In genomic region chr19:10758978-10759377, GRCh38 we compare ENCODE assay signal across 11 cellular contexts. TPM values are rescaled to one million over a fixed set of nuclear protein-coding genes. Genes with fewer than 3 reads are reported as not detected.
DNase-seq lines count a peak whose midpoint lies in the region; ATAC-seq and TF ChIP-seq lines count a peak whose summit lies in the region.
"Had no signal": no experiment of that assay in that cellular context is flagged by ENCODE, and none has a peak within 500 bp of the region (broad histone marks: within the 10 kb centered on the region; RNA-seq: fewer than 3 reads in every experiment).

No MANE protein-coding gene starts in this region.

- no peak for ATAC-seq in activated CD8-positive, alpha-beta memory T cell treated with anti-CD3 and anti-CD28 coated beads, Interleukin-2, amount 10 ng/mL, durations not matched to agents 7 days and 5 days
- no peak for ATAC-seq in stimulated activated effector memory CD8-positive, alpha-beta T cell treated with anti-CD3 and anti-CD28 coated beads, Interleukin-12 subunit alpha, Interleukin-12 subunit beta, amount 100 ng/mL, for 72 hours

- H3K36me3 ChIP-seq in OCI-LY3 (replicated peaks; ENCODE audit: low read depth, low read length) (peaks cover 11% of the 10 kb centered on the region), duodenal mucosa (ENCODE audit: control insufficient read depth in 1 of 2, insufficient read depth in 2 of 2, low read length in 2 of 2) (peaks cover 13 to 14% of the 10 kb centered on the region in 2 donors)

- no peak overlapping the region for H3K4me3 Mint-ChIP-seq in activated CD8-positive, alpha-beta memory T cell treated with anti-CD3 and anti-CD28 coated beads, Interleukin-2, amount 10 ng/mL, durations not matched to agents 7 days and 5 days
- H3K4me3 Mint-ChIP-seq in stimulated activated effector memory CD8-positive, alpha-beta T cell treated with anti-CD3 and anti-CD28 coated beads, Interleukin-12 subunit alpha, Interleukin-12 subunit beta, amount 100 ng/mL, for 72 hours: peak overlapping the region; percentile 67

- peaks cover 54% of the 10 kb centered on the region for H3K36me3 Mint-ChIP-seq in activated CD8-positive, alpha-beta memory T cell treated with anti-CD3 and anti-CD28 coated beads, Interleukin-2, amount 10 ng/mL, durations not matched to agents 7 days and 5 days
- H3K36me3 Mint-ChIP-seq in stimulated activated effector memory CD8-positive, alpha-beta T cell treated with anti-CD3 and anti-CD28 coated beads, Interleukin-12 subunit alpha, Interleukin-12 subunit beta, amount 100 ng/mL, for 72 hours: peaks cover 58% of the 10 kb centered on the region

- no peaks in the 10 kb centered on the region for H3K9me3 Mint-ChIP-seq in activated CD8-positive, alpha-beta memory T cell treated with anti-CD3 and anti-CD28 coated beads, Interleukin-2, amount 10 ng/mL, durations not matched to agents 7 days and 5 days (ENCODE audit: low read depth)
- H3K9me3 Mint-ChIP-seq in stimulated activated effector memory CD8-positive, alpha-beta T cell treated with anti-CD3 and anti-CD28 coated beads, Interleukin-12 subunit alpha, Interleukin-12 subunit beta, amount 100 ng/mL, for 72 hours: no peaks in the 10 kb centered on the region

- no peaks in the 10 kb centered on the region for H3K27me3 Mint-ChIP-seq in activated CD8-positive, alpha-beta memory T cell treated with anti-CD3 and anti-CD28 coated beads, Interleukin-2, amount 10 ng/mL, durations not matched to agents 7 days and 5 days

- H3K4me3 ChIP-seq in OCI-LY3 (ENCODE audit: low read length) (peak overlapping the region; percentile 72), duodenal mucosa (ENCODE audit: low read depth in 1 of 2, low read length in 2 of 2) (peak overlapping the region in 1 of 2 donors; percentile 18)

- H4K20me1 ChIP-seq in OCI-LY3 (ENCODE audit: insufficient read depth, low read length): peaks cover 15% of the 10 kb centered on the region; the same call in 1 of the 2 replicates

- no peak overlapping the region for H2AFZ ChIP-seq in OCI-LY3 (ENCODE audit: low read depth, low read length)

- peaks cover 8% of the 10 kb centered on the region; the same call in 1 of the 2 replicates for H3K79me2 ChIP-seq in OCI-LY3 (ENCODE audit: low read length)

- no peak for TF ChIP-seq CTCF in OCI-LY3 (IDR thresholded peaks at IDR 0.05; ENCODE audit: low read depth, low read length)

- peaks cover 16% of the 10 kb centered on the region for H3K4me1 ChIP-seq in OCI-LY3 (ENCODE audit: low read length)
- H3K4me1 ChIP-seq in duodenal mucosa (ENCODE audit: control insufficient read depth in 1 of 2, insufficient read depth in 2 of 2, low read length in 2 of 2): peaks cover 47 to 49% of the 10 kb centered on the region in 2 donors

- H3K4me1 Mint-ChIP-seq in activated CD8-positive, alpha-beta memory T cell treated with anti-CD3 and anti-CD28 coated beads, Interleukin-2, amount 10 ng/mL, durations not matched to agents 7 days and 5 days: peaks cover 90% of the 10 kb centered on the region
- H3K4me1 Mint-ChIP-seq in stimulated activated effector memory CD8-positive, alpha-beta T cell treated with anti-CD3 and anti-CD28 coated beads, Interleukin-12 subunit alpha, Interleukin-12 subunit beta, amount 100 ng/mL, for 72 hours: peaks cover 87% of the 10 kb centered on the region

- peak overlapping the region; percentile 83 for H3K27ac Mint-ChIP-seq in activated CD8-positive, alpha-beta memory T cell treated with anti-CD3 and anti-CD28 coated beads, Interleukin-2, amount 10 ng/mL, durations not matched to agents 7 days and 5 days
- H3K27ac Mint-ChIP-seq in stimulated activated effector memory CD8-positive, alpha-beta T cell treated with anti-CD3 and anti-CD28 coated beads, Interleukin-12 subunit alpha, Interleukin-12 subunit beta, amount 100 ng/mL, for 72 hours: peak overlapping the region; percentile 88

- H3K27ac ChIP-seq in OCI-LY3 (ENCODE audit: low read length) (no peak overlapping the region), duodenal mucosa (ENCODE audit: low read depth, low read length) (peak overlapping the region; percentile 58)

- DNase-seq in activated CD8-positive, alpha-beta memory T cell treated with anti-CD3 and anti-CD28 coated beads, Interleukin-2, amount 10 ng/mL, durations not matched to agents 7 days and 5 days: no peak
- DNase-seq in activated CD8-positive, alpha-beta memory T cell treated with anti-CD3 and anti-CD28 coated beads, Interleukin-2, amount 50 U/mL, for 4 hours: no peak
- DNase-seq in stimulated activated effector memory CD8-positive, alpha-beta T cell treated with anti-CD3 and anti-CD28 coated beads, Interleukin-12 subunit alpha, Interleukin-12 subunit beta, amount 100 ng/mL, for 72 hours (ENCODE audit: low spot score in 2 of 2): no peak
- DNase-seq in SKM-1 treated with dmso at 0.1 percent for 144 hours (lab: John Stamatoyannopoulos, UW; ENCODE audit: unreplicated experiment): no peak
- DNase-seq in GF-D8 (lab: John Stamatoyannopoulos, UW): no peak
- DNase-seq in stimulated activated CD4-positive, alpha-beta T cell treated with anti-CD3 and anti-CD28 coated beads, Interleukin-15, amount 100 ng/mL, for 24 hours: no peak
- DNase-seq: foreskin melanocyte, mammary epithelial cell, NCI-H2081 treated with DMSO at 0.1 percent for 48 hours had no signal

- CTCF ChIA-PET in activated CD8-positive, alpha-beta memory T cell treated with anti-CD3 and anti-CD28 coated beads, Interleukin-2, amount 10 ng/mL, durations not matched to agents 7 days and 5 days (lab: Charles Lee): interaction anchor here (0.9 to 6.4 kb wide), 11 partner anchors 15 to 342 kb away, joined by 3 to 63 read pairs (median 5); partner anchors contain the start of genes DNM2 and TMED1

- H3K4me2 ChIP-seq in OCI-LY3 (ENCODE audit: low read length): peak overlapping the region; percentile 73

- H3K9me3 ChIP-seq in OCI-LY3 (ENCODE audit: insufficient read depth, low read length) (no peaks in the 10 kb centered on the region), duodenal mucosa (ENCODE audit: control insufficient read depth in 1 of 2, low read length in 2 of 2) (no peaks in the 10 kb centered on the region)

- H3K27me3 ChIP-seq in OCI-LY3 (ENCODE audit: low read depth, low read length): no peaks in the 10 kb centered on the region
- H3K27me3 ChIP-seq in duodenal mucosa (ENCODE audit: control insufficient read depth in 1 of 2, insufficient read depth in 2 of 2, low read length in 2 of 2): no peaks in the 10 kb centered on the region

- H3K9ac ChIP-seq in OCI-LY3 (ENCODE audit: low read length) (peak overlapping the region; percentile 46; the same call in 1 of the 2 replicates), duodenal mucosa (ENCODE audit: low read depth in 1 of 2, low read length in 2 of 2) (peak overlapping the region in 1 of 2 donors; percentile 3)

RNA-seq across cellular contexts. Expression of gene DNM2, which starts 41.1 kb away (rescaled TPM):
- 100 to 1,000 TPM; 267 to 315 TPM for total RNA-seq in activated CD8-positive, alpha-beta memory T cell treated with anti-CD3 and anti-CD28 coated beads, Interleukin-2, amount 10 ng/mL, durations not matched to agents 7 days and 5 days

RNA-seq across cellular contexts. Expression of gene QTRT1, which starts 57.7 kb away (rescaled TPM):
- total RNA-seq in activated CD8-positive, alpha-beta memory T cell treated with anti-CD3 and anti-CD28 coated beads, Interleukin-2, amount 10 ng/mL, durations not matched to agents 7 days and 5 days: 10 to 100 TPM; 40.1 to 48.8 TPM
